1 cellular context compared by ENCODE assay signal in genomic region chr10:48363617-48364355, GRCh38.
TF ChIP-seq lines count a peak whose summit lies in the region.

No MANE protein-coding gene starts in this region.

TF ChIP-seq in K562, 482 proteins besides CTCF, POLR2A, EP300 and RAD21 (continued from another document and continues in another):
- peak; percentile 63; the same call in 1 of the 2 replicates for TF ChIP-seq ZNF592 (IDR thresholded peaks at IDR 0.05)
- no peak for TF ChIP-seq TEAD2 (tag; IDR thresholded peaks at IDR 0.05)
- TF ChIP-seq ARID2 (IDR thresholded peaks at IDR 0.05) = peak; percentile 94
- no peak for TF ChIP-seq SNRNP70 (optimal IDR thresholded peaks at IDR 0.05; ENCODE audit: low read depth, low read length)
- peak; percentile 86 for TF ChIP-seq CC2D1A (IDR thresholded peaks at IDR 0.05)
- TF ChIP-seq FOXO4 (CRISPR knock-in tag; IDR thresholded peaks at IDR 0.05) = no peak
- no peak for TF ChIP-seq SMAD4 (CRISPR knock-in tag; conservative IDR thresholded peaks at IDR 0.05)
- TF ChIP-seq NFIC (IDR thresholded peaks at IDR 0.05) = peak; percentile 30; the same call in 1 of the 2 replicates
- no peak for TF ChIP-seq ARID1B (IDR thresholded peaks at IDR 0.05)
- TF ChIP-seq GTF2E2 (tag; IDR thresholded peaks at IDR 0.05) = no peak
- no peak for TF ChIP-seq SETDB1 (IDR thresholded peaks at IDR 0.05; ENCODE audit: low read length)
- TF ChIP-seq SMC3 (conservative IDR thresholded peaks at IDR 0.05; ENCODE audit: insufficient read depth, low read depth, low read length) = peak; percentile 92
- no peak for TF ChIP-seq SP2 (IDR thresholded peaks at IDR 0.05; ENCODE audit: extremely low read depth, low read depth, low read length, poor library complexity, severe bottlenecking)
- TF ChIP-seq KLF13 (tag; IDR thresholded peaks at IDR 0.05; ENCODE audit: borderline replicate concordance, low read depth) = no peak
- TF ChIP-seq CSDE1 (IDR thresholded peaks at IDR 0.05) = 0 out of 4 replicates have a peak, but pooled peaks of 1 of the 2 experiments have one; percentile 33
- TF ChIP-seq MEF2A (IDR thresholded peaks at IDR 0.05; ENCODE audit: control insufficient read depth, low read depth, low read length) = no peak
- TF ChIP-seq SNAPC5 (CRISPR knock-in tag; IDR thresholded peaks at IDR 0.05) = no peak
- TF ChIP-seq NR3C1 (CRISPR knock-in tag; IDR thresholded peaks at IDR 0.05) = no peak
- TF ChIP-seq GATAD2A (IDR thresholded peaks at IDR 0.05) = 0 out of 2 replicates have a peak, but pooled peaks have one; percentile 8
- no peak for TF ChIP-seq MTA1 (IDR thresholded peaks at IDR 0.05; ENCODE audit: borderline replicate concordance)
- TF ChIP-seq TOE1 (IDR thresholded peaks at IDR 0.05; ENCODE audit: borderline replicate concordance) = peak; percentile 57; the same call in 1 of the 2 replicates
- TF ChIP-seq TOE1 (CRISPR knock-in tag; IDR thresholded peaks at IDR 0.05; ENCODE audit: borderline replicate concordance, low read depth) = no peak
- TF ChIP-seq FOXK1 (CRISPR knock-in tag; IDR thresholded peaks at IDR 0.05; ENCODE audit: borderline replicate concordance) = no peak
- 0 out of 2 replicates have a peak, but pooled peaks have one; percentile 52 for TF ChIP-seq NBN (IDR thresholded peaks at IDR 0.05; ENCODE audit: low read depth)
- TF ChIP-seq ZBTB17 (CRISPR knock-in tag; IDR thresholded peaks at IDR 0.05) = no peak
- TF ChIP-seq DPF2 (IDR thresholded peaks at IDR 0.05) = no peak; the same call in 1 of the 2 replicates
- TF ChIP-seq NR1H2 (CRISPR knock-in tag; IDR thresholded peaks at IDR 0.05) = no peak
- peak; percentile 27; the same call in 1 of the 2 replicates for TF ChIP-seq ARID3A (IDR thresholded peaks at IDR 0.05; ENCODE audit: borderline replicate concordance, low read depth, low read length)
- TF ChIP-seq PURB (CRISPR knock-in tag; IDR thresholded peaks at IDR 0.05; ENCODE audit: low read depth) = no peak
- TF ChIP-seq NEUROD1 (IDR thresholded peaks at IDR 0.05; ENCODE audit: borderline replicate concordance, low read depth, low read length, partially characterized antibody) = no peak
- 0 out of 4 replicates have a peak, but pooled peaks of 1 of the 2 experiments have one; percentile 37 for TF ChIP-seq TBL1XR1 (IDR thresholded peaks at IDR 0.05; ENCODE audit: low read length in 2 of 2)
- TF ChIP-seq PTBP1 (IDR thresholded peaks at IDR 0.05; ENCODE audit: low read depth, low read length) = no peak
- no peak for TF ChIP-seq ZBTB12 (CRISPR knock-in tag; IDR thresholded peaks at IDR 0.05)
- TF ChIP-seq CBFA2T2 (conservative IDR thresholded peaks at IDR 0.05) = no peak
- TF ChIP-seq MITF (IDR thresholded peaks at IDR 0.05) = no peak
- TF ChIP-seq KAT7 (CRISPR knock-in tag; IDR thresholded peaks at IDR 0.05; ENCODE audit: borderline replicate concordance) = peak; percentile 45; the same call in 1 of the 2 replicates
- TF ChIP-seq THRB (CRISPR knock-in tag; conservative IDR thresholded peaks at IDR 0.05) = no peak
- TF ChIP-seq HCFC1 (IDR thresholded peaks at IDR 0.05; ENCODE audit: low read depth, low read length) = 0 out of 2 replicates have a peak, but pooled peaks have one; percentile 11
- TF ChIP-seq NCOA2 (IDR thresholded peaks at IDR 0.05; ENCODE audit: partially characterized antibody in 2 of 2) = peak in 1 of 2 experiments; percentile 68
- TF ChIP-seq JUND (IDR thresholded peaks at IDR 0.05; ENCODE audit: borderline replicate concordance, low read depth, low read length) = no peak
- no peak; the same call in 2 of the 3 replicates for TF ChIP-seq JUND (tag; IDR thresholded peaks at IDR 0.05; ENCODE audit: borderline replicate concordance, low read depth, low read length)
- TF ChIP-seq CHD4 (IDR thresholded peaks at IDR 0.05; ENCODE audit: insufficient read depth, insufficient replicate concordance, low read depth, low read length, poor library complexity, severe bottlenecking) = no peak
- no peak for TF ChIP-seq ZKSCAN3 (CRISPR knock-in tag; IDR thresholded peaks at IDR 0.05)
- no peak for TF ChIP-seq NCOA6 (IDR thresholded peaks at IDR 0.05)
- TF ChIP-seq NCOA1 (IDR thresholded peaks at IDR 0.05; ENCODE audit: low read depth) = no peak
- no peak for TF ChIP-seq STAT5B (CRISPR knock-in tag; IDR thresholded peaks at IDR 0.05)
- no peak for TF ChIP-seq CHD1 (IDR thresholded peaks at IDR 0.05; ENCODE audit: low read length)
- no peak for TF ChIP-seq STAG1 (CRISPR knock-in tag; IDR thresholded peaks at IDR 0.05; ENCODE audit: borderline replicate concordance)
- TF ChIP-seq ZNF316 (IDR thresholded peaks at IDR 0.05) = no peak
- TF ChIP-seq RFX7 (CRISPR knock-in tag; IDR thresholded peaks at IDR 0.05) = no peak
- TF ChIP-seq ZKSCAN8 (CRISPR knock-in tag; IDR thresholded peaks at IDR 0.05) = no peak
- peak; percentile 26; the same call in 1 of the 2 replicates for TF ChIP-seq RB1 (IDR thresholded peaks at IDR 0.05; ENCODE audit: low read depth)
- 0 out of 2 replicates have a peak, but pooled peaks have one; percentile 15 for TF ChIP-seq FOXM1 (IDR thresholded peaks at IDR 0.05; ENCODE audit: low read depth)
- TF ChIP-seq FOXM1 (CRISPR knock-in tag; IDR thresholded peaks at IDR 0.05; ENCODE audit: low read depth) = no peak
- TF ChIP-seq ATF6 (CRISPR knock-in tag; IDR thresholded peaks at IDR 0.05) = no peak
- TF ChIP-seq HLTF (IDR thresholded peaks at IDR 0.05) = no peak
- no peak for TF ChIP-seq RBM39 (optimal IDR thresholded peaks at IDR 0.05; ENCODE audit: low read depth, low read length)
- TF ChIP-seq CGGBP1 (CRISPR knock-in tag; IDR thresholded peaks at IDR 0.05) = no peak
- TF ChIP-seq SMAD3 (CRISPR knock-in tag; conservative IDR thresholded peaks at IDR 0.05) = no peak
- no peak for TF ChIP-seq KDM1A (IDR thresholded peaks at IDR 0.05)
- TF ChIP-seq POLR2AphosphoS5 (IDR thresholded peaks at IDR 0.05; ENCODE audit: control insufficient read depth, insufficient read depth, low read depth, low read length) = no peak
- no peak for TF ChIP-seq HOMEZ (CRISPR knock-in tag; IDR thresholded peaks at IDR 0.05)
